In genomic region chr7:130901209-130901783, GRCh38 we compare ENCODE assay signal across 8 cellular contexts.
A peak's percentile ranks its signal among the peaks of the same experiment; 100 is the strongest.
DNase-seq lines count a peak whose midpoint lies in the region; ATAC-seq lines count a peak whose summit lies in the region.

No MANE protein-coding gene starts in this region.

- H3K36me3 Mint-ChIP-seq in activated CD4-positive, alpha-beta T cell treated with anti-CD3 and anti-CD28 coated beads for 36 hours (ENCODE audit: low read depth) = peaks cover 95% of the 10 kb centered on the region
- peaks cover 31 to 73% of the 10 kb centered on the region in 2 donors for H3K36me3 Mint-ChIP-seq in activated naive CD4-positive, alpha-beta T cell treated with anti-CD3 and anti-CD28 coated beads, Interleukin-2, amount 50 U/mL, for 72 hours

- POLR2A ChIA-PET in activated CD4-positive, alpha-beta T cell treated with anti-CD3 and anti-CD28 coated beads for 36 hours (lab: Charles Lee) = no interaction called here

- H3K4me1 Mint-ChIP-seq in activated CD4-positive, alpha-beta T cell treated with anti-CD3 and anti-CD28 coated beads for 36 hours = peaks cover 97% of the 10 kb centered on the region

- H3K9me3 Mint-ChIP-seq in activated CD4-positive, alpha-beta T cell treated with anti-CD3 and anti-CD28 coated beads for 36 hours (ENCODE audit: low read depth) = no peaks in the 10 kb centered on the region
- H3K9me3 Mint-ChIP-seq in activated naive CD4-positive, alpha-beta T cell treated with anti-CD3 and anti-CD28 coated beads, Interleukin-2, amount 50 U/mL, for 72 hours = no peaks in the 10 kb centered on the region

- DNase-seq in activated CD4-positive, alpha-beta T cell treated with anti-CD3 and anti-CD28 coated beads for 36 hours = peak; percentile 56
- DNase-seq in activated CD4-positive, alpha-beta T cell treated with anti-CD3 and anti-CD28 coated beads, Interleukin-2, amount 50 U/mL, for 1 hour = no peak
- DNase-seq in activated naive CD4-positive, alpha-beta T cell treated with anti-CD3 and anti-CD28 coated beads, Interleukin-2, amount 50 U/mL, for 72 hours (ENCODE audit: low spot score in 2 of 2) = no peak
- DNase-seq in left cardiac atrium (peak; percentile 86), retina (peak; percentile 59), NCI-H1694 (lab: John Stamatoyannopoulos, UW) (no peak), AML-193 (lab: John Stamatoyannopoulos, UW) (no peak)

- no peak for ATAC-seq in activated CD4-positive, alpha-beta T cell treated with anti-CD3 and anti-CD28 coated beads for 36 hours
- ATAC-seq in activated naive CD4-positive, alpha-beta T cell treated with anti-CD3 and anti-CD28 coated beads, Interleukin-2, amount 50 U/mL, for 72 hours = no peak
- ATAC-seq in left cardiac atrium = peak; percentile 78 to 85
- no peak for ATAC-seq in HG03442 (IDR thresholded peaks at IDR 0.05; ENCODE audit: unreplicated experiment)

- no peaks in the 10 kb centered on the region for H3K27me3 Mint-ChIP-seq in activated CD4-positive, alpha-beta T cell treated with anti-CD3 and anti-CD28 coated beads for 36 hours

- peak overlapping the region; percentile 56 for H3K4me3 Mint-ChIP-seq in activated CD4-positive, alpha-beta T cell treated with anti-CD3 and anti-CD28 coated beads for 36 hours

- CTCF ChIA-PET in activated CD4-positive, alpha-beta T cell treated with anti-CD3 and anti-CD28 coated beads for 36 hours (lab: Charles Lee) = interaction anchor here (0.7 kb wide), 1 partner anchor 18 kb away, joined by 3 read pairs; no protein-coding TSS in a partner anchor

- intact Hi-C loops in activated CD4-positive, alpha-beta T cell treated with anti-CD3 and anti-CD28 coated beads for 36 hours (cut with DNase I, micrococcal nuclease) = no loop called here
- intact Hi-C loops in left cardiac atrium (cut with DNase I) = loop anchor here in 1 of 2 donors (5.0 kb wide), 1 partner anchor 41 kb away; no protein-coding TSS in a partner anchor

- H3K27ac Mint-ChIP-seq in activated CD4-positive, alpha-beta T cell treated with anti-CD3 and anti-CD28 coated beads for 36 hours = peak overlapping the region; percentile 87
- peak overlapping the region; percentile 90 to 96 for H3K27ac Mint-ChIP-seq in activated naive CD4-positive, alpha-beta T cell treated with anti-CD3 and anti-CD28 coated beads, Interleukin-2, amount 50 U/mL, for 72 hours

Comparison
In these comparisons a context has a peak if more than half of its experiments do, and no peak if none do; other contexts are left out.
1. DNase-seq: peak in activated CD4-positive, alpha-beta T cell treated with anti-CD3 and anti-CD28 coated beads for 36 hours (single experiment), left cardiac atrium (single experiment) and retina (single experiment); none in activated CD4-positive, alpha-beta T cell treated with anti-CD3 and anti-CD28 coated beads, Interleukin-2, amount 50 U/mL, for 1 hour (single experiment), activated naive CD4-positive, alpha-beta T cell treated with anti-CD3 and anti-CD28 coated beads, Interleukin-2, amount 50 U/mL, for 72 hours (0 of 2), NCI-H1694 (single experiment) and AML-193 (0 of 2).
2. ATAC-seq: peak in left cardiac atrium (2 of 2); none in activated CD4-positive, alpha-beta T cell treated with anti-CD3 and anti-CD28 coated beads for 36 hours (single experiment), activated naive CD4-positive, alpha-beta T cell treated with anti-CD3 and anti-CD28 coated beads, Interleukin-2, amount 50 U/mL, for 72 hours (0 of 2) and HG03442 (single experiment).